Comparison of ENCODE assay signal across 9 cellular contexts in the genomic region with DNA sequence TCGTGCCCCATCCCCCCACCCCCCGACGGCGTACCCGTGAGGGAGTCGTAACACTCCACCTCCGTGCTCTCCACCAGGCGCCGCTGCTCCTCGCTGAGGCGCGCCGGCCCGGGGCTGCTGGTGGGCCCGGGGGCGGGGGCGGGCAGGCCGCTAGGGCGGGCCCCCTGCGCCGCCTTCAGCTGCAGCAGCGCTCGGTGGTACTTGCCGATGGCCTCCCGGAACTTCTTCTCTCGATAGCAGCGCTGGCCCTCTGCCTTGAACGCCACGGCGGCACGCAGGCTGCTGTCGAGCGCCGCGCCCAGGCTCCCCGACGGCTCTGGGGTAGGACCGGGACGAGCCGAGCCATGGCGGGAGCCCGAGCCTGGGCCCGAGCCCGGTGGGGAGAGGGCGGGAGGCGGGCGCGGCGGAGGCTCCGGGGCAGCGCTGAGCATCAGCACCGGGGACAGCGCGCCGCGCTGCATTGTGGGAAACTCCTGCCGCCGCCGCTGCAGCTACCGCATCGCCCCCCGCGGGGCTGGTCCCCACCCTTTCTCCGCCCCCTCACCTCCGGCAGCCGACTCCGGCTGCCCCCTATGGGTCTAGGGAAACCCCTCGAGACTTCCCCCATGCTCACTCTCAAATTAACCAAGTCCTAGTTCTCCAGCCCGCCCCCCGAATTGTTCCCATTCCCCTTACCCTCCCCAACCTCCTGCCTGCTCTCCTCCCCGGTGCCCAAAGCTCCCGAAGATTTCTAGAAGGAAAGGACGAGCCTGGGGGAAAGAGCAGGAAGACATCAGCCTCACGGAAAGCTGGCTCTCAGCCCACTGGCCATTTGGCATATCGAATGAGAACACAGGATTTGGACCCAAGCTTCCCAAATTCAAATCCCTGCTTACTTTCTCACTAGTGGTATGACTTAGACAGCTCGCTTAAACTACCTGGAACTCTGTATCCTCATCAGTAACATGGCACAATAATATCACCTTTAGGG. TPM values are rescaled to one million over a fixed set of nuclear protein-coding genes. Genes with fewer than 3 reads are reported as not detected.
A peak's percentile ranks its signal among the peaks of the same experiment; 100 is the strongest.
DNase-seq lines count a peak whose midpoint lies in the region; ATAC-seq, FAIRE-seq and TF ChIP-seq lines count a peak whose summit lies in the region.
"Had no signal": no experiment of that assay in that cellular context is flagged by ENCODE, and none has a peak within 500 bp of the region (broad histone marks: within the 10 kb centered on the region; RNA-seq: fewer than 3 reads in every experiment).

Gene TTC9B (minus strand): TSS at position 464 of the 970 bp plus-strand sequence. CDS start 3 bp downstream, at position 461.

- H3K9me3 Mint-ChIP-seq in naive B cell = peaks cover 3 to 7% (median 5%) of the 10 kb centered on the region in 7 donors

- peak within 1 kb of the TSS; percentile 68 for H2AFZ ChIP-seq in K562 (ENCODE audit: low read depth, low read length)

- CTCF ChIA-PET in K562 (lab: Yijun Ruan, JAX; ENCODE audit: low intra/inter-chr PET ratio) = interaction anchor here (0.6 to 1.0 kb wide), 2 partner anchors 62 to 380 kb away, joined by 3 read pairs; no protein-coding TSS in a partner anchor

- no peak for TF ChIP-seq POLR2A in K562 (conservative IDR thresholded peaks at IDR 0.05)
- TF ChIP-seq POLR2A in esophagus muscularis mucosa (IDR thresholded peaks at IDR 0.05; ENCODE audit: low read depth) = no peak

- no peak within 1 kb of the TSS for H3K27ac ChIP-seq in K562 (ENCODE audit: extremely low read depth, low read depth, low read length)
- H3K27ac ChIP-seq in esophagus muscularis mucosa (replicated peaks in 1 of 4) = no peak within 1 kb of the TSS

- H3K9me1 ChIP-seq in K562 (ENCODE audit: control insufficient read depth, insufficient read depth, low read length) = no peaks in the 10 kb centered on the region

- peak within 1 kb of the TSS in 1 of 6 donors; percentile 81 for H3K27ac Mint-ChIP-seq in naive B cell

- ATAC-seq in K562 (peak; percentile 72), naive B cell (ENCODE audit: low read depth in 2 of 2) (peak; percentile 51 to 52), GM18858 (IDR thresholded peaks at IDR 0.05; ENCODE audit: unreplicated experiment) (no peak), HG02588 (IDR thresholded peaks at IDR 0.05; ENCODE audit: unreplicated experiment) (no peak)

- in situ Hi-C loops in K562 (cut with MboI) = no loop called here

- TF ChIP-seq RAD21 in K562 (CRISPR knock-in tag; conservative IDR thresholded peaks at IDR 0.05 in 1 of 2, IDR thresholded peaks at IDR 0.05 in 1 of 2) = no peak

- H3K36me3 Mint-ChIP-seq in naive B cell = peaks cover 5 to 17% of the 10 kb centered on the region in 2 donors

- H3K4me3 ChIP-seq in K562 = no peak within 1 kb of the TSS
- H3K4me3 ChIP-seq in esophagus muscularis mucosa = peak within 1 kb of the TSS in 2 of 4 donors; percentile 7 to 16

- DNase-seq in Daoy (ENCODE audit: low read depth) = peak; percentile 66
- peak; percentile 71 to 91 (median 86) for DNase-seq in K562 (ENCODE audit: extremely low read depth in 1 of 4, low spot score in 3 of 4)
- peak; percentile 47 for DNase-seq in naive B cell
- no peak for DNase-seq in esophagus muscularis mucosa (ENCODE audit: extremely low spot score)
- no peak for DNase-seq in NCI-H2196 treated with DMSO at 0.1 percent for 48 hours (lab: John Stamatoyannopoulos, UW; ENCODE audit: unreplicated experiment)

- H3K36me3 ChIP-seq in K562 (ENCODE audit: control insufficient read depth, insufficient read depth, low read length) (no peaks in the 10 kb centered on the region), esophagus muscularis mucosa (peaks cover 0 to 1% (median 0%) of the 10 kb centered on the region in 4 donors)

- H3K4me1 ChIP-seq in K562 (replicated peaks in 1 of 2; ENCODE audit: control insufficient read depth in 2 of 2, insufficient read depth in 2 of 2, low read length in 2 of 2) (peaks cover 12 to 35% of the 10 kb centered on the region in 2 experiments; a peak in 4 of 5 replicates), esophagus muscularis mucosa (peaks cover 6 to 26% (median 21%) of the 10 kb centered on the region in 4 donors)

- TF ChIP-seq CTCF in K562 (IDR thresholded peaks at IDR 0.05 in 2 of 3, conservative IDR thresholded peaks at IDR 0.05 in 1 of 3; ENCODE audit: insufficient read depth in 2 of 3, low read depth in 1 of 3, low read length in 3 of 3) (0 out of 6 replicates have a peak, but pooled peaks of 1 of the 3 experiments have one; percentile 3), esophagus muscularis mucosa (IDR thresholded peaks at IDR 0.05) (no peak)

- peaks cover 32 to 49% (median 34%) of the 10 kb centered on the region in 3 donors for H3K27me3 Mint-ChIP-seq in naive B cell

- H3K9me3 ChIP-seq in K562 (replicated peaks; ENCODE audit: control insufficient read depth, insufficient read depth, low read depth, low read length) (peaks cover 4% of the 10 kb centered on the region; the same call in 1 of the 2 replicates), esophagus muscularis mucosa (no peaks in the 10 kb centered on the region)

- H4K20me1 ChIP-seq in K562 (replicated peaks; ENCODE audit: control insufficient read depth, insufficient read depth, low read length) = peaks cover 5% of the 10 kb centered on the region

- intact Hi-C loops in K562 (cut with micrococcal nuclease) = loop anchor here (2.0 kb wide), 1 partner anchor 25 kb away; no protein-coding TSS in a partner anchor
- intact Hi-C loops in esophagus muscularis mucosa (cut with DNase I) = no loop called here

- POLR2A ChIA-PET in K562 (lab: Yijun Ruan, JAX) = interaction anchor here (0.6 to 1.8 kb wide), 4 partner anchors 14 to 54 kb away, joined by 3 to 7 read pairs (median 3); no protein-coding TSS in a partner anchor

- peak within 1 kb of the TSS; percentile 39; the same call in 1 of the 2 replicates for H3K4me2 ChIP-seq in K562 (ENCODE audit: insufficient read depth, low read length)

- peak within 1 kb of the TSS in 2 of 8 donors; percentile 25 to 63 for H3K4me3 Mint-ChIP-seq in naive B cell

- H3K9ac ChIP-seq in K562 (ENCODE audit: insufficient read depth in 1 of 2, low read depth in 2 of 2, low read length in 2 of 2) = peak within 1 kb of the TSS in 1 of 2 experiments; percentile 30; a peak in 2 of 4 replicates

- peaks cover 15 to 20% (median 18%) of the 10 kb centered on the region in 3 donors for H3K4me1 Mint-ChIP-seq in naive B cell

- no TSS peak for BruUV-seq in K562 (replicated peaks; lab: Mats Ljungman, UMichigan)

- no peaks in the 10 kb centered on the region for H3K79me2 ChIP-seq in K562 (ENCODE audit: control insufficient read depth, insufficient read depth, low read length)

- 5% methylated on average over 55 of the region's 76 CpGs for WGBS in K562 (ENCODE audit: insufficient coverage, low coverage, missing lambda C conversion rate)
- 12% methylated on average over 12 of the region's 76 CpGs for WGBS in esophagus muscularis mucosa

- H3K27me3 ChIP-seq in K562 (ENCODE audit: control insufficient read depth in 2 of 2, insufficient read depth in 2 of 2, low read length in 2 of 2) (peaks cover 6 to 9% of the 10 kb centered on the region in 2 experiments; a peak in 2 of 5 replicates), esophagus muscularis mucosa (peaks cover 10 to 71% (median 39%) of the 10 kb centered on the region in 4 donors)

- TF ChIP-seq EP300 in K562 (IDR thresholded peaks at IDR 0.05; ENCODE audit: low read length) (no peak), esophagus muscularis mucosa (IDR thresholded peaks at IDR 0.05) (no peak)

- FAIRE-seq in K562 (lab: Jason Lieb, UNC) = no peak

TF ChIP-seq in PFSK-1, 5 proteins besides CTCF, POLR2A, EP300 and RAD21 (continues in another document):
- TF ChIP-seq TAF1 (IDR thresholded peaks at IDR 0.05; ENCODE audit: borderline replicate concordance, insufficient read depth, low read length) (no peak), POLR2AphosphoS5 (IDR thresholded peaks at IDR 0.05; ENCODE audit: low read depth, low read length) (no peak), FOXP2 (optimal IDR thresholded peaks at IDR 0.05; ENCODE audit: borderline replicate concordance, extremely low read depth, extremely low read length, insufficient read depth) (no peak), SIN3A (IDR thresholded peaks at IDR 0.05; ENCODE audit: borderline replicate concordance, insufficient read depth, low read length) (no peak)

TF ChIP-seq in K562, 482 proteins besides CTCF, POLR2A, EP300 and RAD21 (continues in another document):
- TF ChIP-seq, protein P1, sequence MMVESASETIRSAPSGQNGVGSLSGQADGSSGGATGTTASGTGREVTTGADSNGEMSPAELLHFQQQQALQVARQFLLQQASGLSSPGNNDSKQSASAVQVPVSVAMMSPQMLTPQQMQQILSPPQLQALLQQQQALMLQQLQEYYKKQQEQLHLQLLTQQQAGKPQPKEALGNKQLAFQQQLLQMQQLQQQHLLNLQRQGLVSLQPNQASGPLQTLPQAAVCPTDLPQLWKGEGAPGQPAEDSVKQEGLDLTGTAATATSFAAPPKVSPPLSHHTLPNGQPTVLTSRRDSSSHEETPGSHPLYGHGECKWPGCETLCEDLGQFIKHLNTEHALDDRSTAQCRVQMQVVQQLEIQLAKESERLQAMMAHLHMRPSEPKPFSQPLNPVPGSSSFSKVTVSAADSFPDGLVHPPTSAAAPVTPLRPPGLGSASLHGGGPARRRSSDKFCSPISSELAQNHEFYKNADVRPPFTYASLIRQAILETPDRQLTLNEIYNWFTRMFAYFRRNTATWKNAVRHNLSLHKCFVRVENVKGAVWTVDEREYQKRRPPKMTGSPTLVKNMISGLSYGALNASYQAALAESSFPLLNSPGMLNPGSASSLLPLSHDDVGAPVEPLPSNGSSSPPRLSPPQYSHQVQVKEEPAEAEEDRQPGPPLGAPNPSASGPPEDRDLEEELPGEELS (CRISPR knock-in tag; IDR thresholded peaks at IDR 0.05; ENCODE audit: borderline replicate concordance) = no peak

RNA-seq across cellular contexts. Expression of gene TTC9B, which starts in this region (rescaled TPM):
- total RNA-seq in Daoy (2014; rRNA removed; shearing (Covaris generic)) = not detected in 2 replicates
- polyA plus RNA-seq in PFSK-1 (2012; ENCODE audit: insufficient read length, low read depth) = 10.1 TPM
- not detected in 2 replicates for total RNA-seq in K562 (2011; cell fraction: chromatin; rRNA removed; ENCODE audit: low replicate concordance)
- total RNA-seq in K562 (2011; cell fraction: nucleolus; rRNA removed) = 0.33 TPM in 1 of 2 replicates, not detected in the other
- not detected in 2 replicates for total RNA-seq in K562 (2011; cell fraction: nucleoplasm; rRNA removed)
- not detected in 2 replicates for total RNA-seq in K562 (2014; rRNA removed)
- total RNA-seq in K562 (2014; rRNA removed; fragmentation: Illumina TruSeq; extraction: Trizol) = not detected in 2 replicates
- total RNA-seq in K562 (2015; rRNA removed; fragmentation: Illumina TruSeq; extraction: Trizol) = not detected in 2 replicates
- total RNA-seq in K562 (2021) = not detected in 2 replicates
- 0.03 and 0.14 TPM in 2 replicates for polyA plus RNA-seq in K562 (2011; rRNA removed)
- 0.01 TPM in 1 of 2 replicates, not detected in the other for polyA plus RNA-seq in K562 (2011; cell fraction: cytosol; rRNA removed)
- polyA plus RNA-seq in K562 (2011; cell fraction: nucleus; rRNA removed) = 0.18 TPM in 1 of 2 replicates, not detected in the other
- polyA plus RNA-seq in K562 (2012) = 0.04 TPM in 1 of 2 replicates, not detected in the other
- polyA plus RNA-seq in K562 (2014; fragmentation: Illumina TruSeq; extraction: Trizol) = not detected in 2 replicates
- under 1 TPM in 1 of 2 experiments, not detected in 1; 0.06 TPM for polyA plus RNA-seq in K562 (2014; fragmentation: Nextera tagmentation; extraction: Ambion mirVana)
- not detected in 2 replicates for polyA plus RNA-seq in K562 (2014; rRNA removed)
- not detected in 2 replicates for polyA minus RNA-seq in K562 (2011; rRNA and poly(A)+ RNA removed)
- not detected in 2 replicates for polyA minus RNA-seq in K562 (2011; cell fraction: cytosol; rRNA and poly(A)+ RNA removed)
- not detected in 2 replicates for polyA minus RNA-seq in K562 (2011; cell fraction: nucleus; rRNA and poly(A)+ RNA removed)
- polyA plus RNA-seq in naive B cell (ENCODE audit: low read depth in 6 of 6) = not detected
- not detected for total RNA-seq in esophagus muscularis mucosa
- total RNA-seq: dermis microvascular lymphatic vessel endothelial cell had no signal

Comparison
In these comparisons a context has a peak if more than half of its experiments do, and no peak if none do; other contexts are left out.
1. Peak in DNase-seq in Daoy; RNA of the gene not detected or under 1 TPM.
2. Peak in DNase-seq, ATAC-seq and H3K4me2 ChIP-seq in K562; RNA of the gene not detected or under 1 TPM.
3. Peak in DNase-seq and ATAC-seq in naive B cell; RNA of the gene not detected or under 1 TPM.